In genomic region chr9:128428644-128429504, GRCh38 we compare ENCODE assay signal across 20 cellular contexts. TPM values are rescaled to one million over a fixed set of nuclear protein-coding genes. Genes with fewer than 3 reads are reported as not detected.
A peak's percentile ranks its signal among the peaks of the same experiment; 100 is the strongest.
DNase-seq lines count a peak whose midpoint lies in the region; ATAC-seq and TF ChIP-seq lines count a peak whose summit lies in the region.
"Had no signal": no experiment of that assay in that cellular context is flagged by ENCODE, and none has a peak within 500 bp of the region (broad histone marks: within the 10 kb centered on the region; RNA-seq: fewer than 3 reads in every experiment).

No MANE protein-coding gene starts in this region.

- DNase-seq in Daoy (ENCODE audit: low read depth) (peak; percentile 79), NT2/D1 (ENCODE audit: low read depth, low spot score) (no peak), choroid plexus epithelial cell (ENCODE audit: low read depth) (peak; percentile 68), NCI-H2029 treated with DMSO at 0.1 percent for 48 hours (lab: John Stamatoyannopoulos, UW) (no peak), RPMI8226 (no peak)
- DNase-seq in activated T-cell treated with anti-CD3 and anti-CD28 coated beads, Interleukin-2, amount 50 U/mL, for 24 hours = no peak
- no peak for DNase-seq in activated naive CD8-positive, alpha-beta T cell treated with anti-CD3 and anti-CD28 coated beads, Interleukin-2, amount 50 U/mL, for 24 hours
- DNase-seq: activated CD4-positive, alpha-beta T cell treated with anti-CD3 and anti-CD28 coated beads for 4 hours; activated CD8-positive, alpha-beta memory T cell treated with anti-CD3 and anti-CD28 coated beads, Interleukin-2, amount 50 U/mL, for 4 hours; body of pancreas; CD4-positive, alpha-beta memory T cell; effector CD4-positive, alpha-beta T cell; NCI-H446 treated with DMSO at 0.1 percent for 48 hours; stimulated activated CD4-positive, alpha-beta T cell treated with anti-CD3 and anti-CD28 coated beads, Interleukin-2, amount 100 ng/mL, for 48 hours; T-helper 9 cell had no signal

- TF ChIP-seq CTCF in choroid plexus epithelial cell (conservative IDR thresholded peaks at IDR 0.05; ENCODE audit: low read depth, low read length) = no peak

- H3K4me1 Mint-ChIP-seq in activated T-cell treated with anti-CD3 and anti-CD28 coated beads, Interleukin-2, amount 50 U/mL, for 24 hours (ENCODE audit: low read depth) = no peaks in the 10 kb centered on the region
- H3K4me1 Mint-ChIP-seq in activated naive CD8-positive, alpha-beta T cell treated with anti-CD3 and anti-CD28 coated beads, Interleukin-2, amount 50 U/mL, for 24 hours = no peaks in the 10 kb centered on the region
- H3K4me1 Mint-ChIP-seq: CD4-positive, alpha-beta memory T cell had no signal

- no peak for ATAC-seq in activated naive CD8-positive, alpha-beta T cell treated with anti-CD3 and anti-CD28 coated beads, Interleukin-2, amount 50 U/mL, for 24 hours
- ATAC-seq: body of pancreas had no signal

- H3K36me3 Mint-ChIP-seq in activated T-cell treated with anti-CD3 and anti-CD28 coated beads, Interleukin-2, amount 50 U/mL, for 24 hours (ENCODE audit: low read depth) = no peaks in the 10 kb centered on the region
- no peaks in the 10 kb centered on the region for H3K36me3 Mint-ChIP-seq in activated naive CD8-positive, alpha-beta T cell treated with anti-CD3 and anti-CD28 coated beads, Interleukin-2, amount 50 U/mL, for 24 hours (ENCODE audit: low read depth)
- H3K36me3 Mint-ChIP-seq: CD4-positive, alpha-beta memory T cell had no signal

- H3K9me3 ChIP-seq in NT2/D1 (ENCODE audit: insufficient read depth, low read length) (no peaks in the 10 kb centered on the region), mesodermal cell (ENCODE audit: control insufficient read depth, low read length) (no peaks in the 10 kb centered on the region)
- H3K9me3 ChIP-seq: body of pancreas, HAP-1, uterus had no signal

- WGBS in mesodermal cell (ENCODE audit: insufficient coverage in 2 of 2), 2 experiments = 78 to 79% methylated on average over 13 of the region's 22 CpGs

- H3K4me3 ChIP-seq in NT2/D1 (ENCODE audit: insufficient read length, low read depth) (no peak overlapping the region), choroid plexus epithelial cell (ENCODE audit: low read depth, low read length) (no peak overlapping the region), mesodermal cell (ENCODE audit: extremely low read depth, insufficient read depth, low read length, poor library complexity, severe bottlenecking) (no peak overlapping the region)
- H3K4me3 ChIP-seq: body of pancreas, HAP-1, SK-N-MC, uterus had no signal

- H3K36me3 ChIP-seq in NT2/D1 (ENCODE audit: insufficient read depth, insufficient read length, low read length) (peaks cover 15% of the 10 kb centered on the region), mesodermal cell (ENCODE audit: control insufficient read depth, insufficient read depth, low read length) (peaks cover 6% of the 10 kb centered on the region)
- H3K36me3 ChIP-seq: uterus had no signal

- no peaks in the 10 kb centered on the region for H3K27me3 ChIP-seq in NT2/D1 (ENCODE audit: insufficient read depth, insufficient read length)
- H3K27me3 ChIP-seq: body of pancreas, uterus had no signal

- no peaks in the 10 kb centered on the region for H3K27me3 Mint-ChIP-seq in activated T-cell treated with anti-CD3 and anti-CD28 coated beads, Interleukin-2, amount 50 U/mL, for 24 hours
- no peaks in the 10 kb centered on the region for H3K27me3 Mint-ChIP-seq in activated naive CD8-positive, alpha-beta T cell treated with anti-CD3 and anti-CD28 coated beads, Interleukin-2, amount 50 U/mL, for 24 hours
- H3K27me3 Mint-ChIP-seq: CD4-positive, alpha-beta memory T cell had no signal

- H3K4me3 Mint-ChIP-seq in activated T-cell treated with anti-CD3 and anti-CD28 coated beads, Interleukin-2, amount 50 U/mL, for 24 hours = no peak overlapping the region
- H3K4me3 Mint-ChIP-seq in activated naive CD8-positive, alpha-beta T cell treated with anti-CD3 and anti-CD28 coated beads, Interleukin-2, amount 50 U/mL, for 24 hours = no peak overlapping the region
- H3K4me3 Mint-ChIP-seq: CD4-positive, alpha-beta memory T cell had no signal

- H3K4me1 ChIP-seq in NT2/D1 (ENCODE audit: insufficient read depth, insufficient read length) = peaks cover 14% of the 10 kb centered on the region
- H3K4me1 ChIP-seq in mesodermal cell (ENCODE audit: control insufficient read depth, insufficient read depth, low read length, poor library complexity, severe bottlenecking) = peaks cover 11% of the 10 kb centered on the region
- H3K4me1 ChIP-seq: body of pancreas, HAP-1, parathyroid adenoma, uterus had no signal

- no peak overlapping the region for H3K27ac Mint-ChIP-seq in activated T-cell treated with anti-CD3 and anti-CD28 coated beads, Interleukin-2, amount 50 U/mL, for 24 hours
- H3K27ac Mint-ChIP-seq in activated naive CD8-positive, alpha-beta T cell treated with anti-CD3 and anti-CD28 coated beads, Interleukin-2, amount 50 U/mL, for 24 hours = no peak overlapping the region
- H3K27ac Mint-ChIP-seq: CD4-positive, alpha-beta memory T cell had no signal

- H3K27ac ChIP-seq in mesodermal cell (ENCODE audit: low read depth, low read length, severe bottlenecking) = peak overlapping the region; percentile 67
- H3K27ac ChIP-seq: body of pancreas, parathyroid adenoma, SK-N-MC had no signal

- no peaks in the 10 kb centered on the region for H3K9me3 Mint-ChIP-seq in activated T-cell treated with anti-CD3 and anti-CD28 coated beads, Interleukin-2, amount 50 U/mL, for 24 hours
- no peaks in the 10 kb centered on the region for H3K9me3 Mint-ChIP-seq in activated naive CD8-positive, alpha-beta T cell treated with anti-CD3 and anti-CD28 coated beads, Interleukin-2, amount 50 U/mL, for 24 hours
- H3K9me3 Mint-ChIP-seq: CD4-positive, alpha-beta memory T cell had no signal

- peak overlapping the region; percentile 57 for H3K9ac ChIP-seq in NT2/D1 (ENCODE audit: insufficient read length, low read depth)
- H3K9ac ChIP-seq: parathyroid adenoma had no signal

RNA-seq across cellular contexts. Expression of gene CERCAM, which starts 8.2 kb away (rescaled TPM):
- 16.6 and 22.0 TPM in 2 replicates for total RNA-seq in Daoy (2014; rRNA removed; shearing (Covaris generic))
- polyA plus RNA-seq in mesodermal cell (2013, experiment 1 of 2) = 34.4 TPM
- polyA plus RNA-seq in mesodermal cell (2013, experiment 2 of 2) = 27.4 TPM

RNA-seq across cellular contexts. Expression of gene ODF2, which starts 26.9 kb away (rescaled TPM):
- 103 and 104 TPM in 2 replicates for total RNA-seq in Daoy (2014; rRNA removed; shearing (Covaris generic))
- 45.2 TPM for polyA plus RNA-seq in mesodermal cell (2013, experiment 1 of 2)
- 46.5 TPM for polyA plus RNA-seq in mesodermal cell (2013, experiment 2 of 2)

RNA-seq across cellular contexts. Expression of gene URM1, which starts 57.7 kb away (rescaled TPM):
- 58.5 and 83.0 TPM in 2 replicates for total RNA-seq in Daoy (2014; rRNA removed; shearing (Covaris generic))
- 39.9 TPM for polyA plus RNA-seq in mesodermal cell (2013, experiment 1 of 2)
- polyA plus RNA-seq in mesodermal cell (2013, experiment 2 of 2) = 35.5 TPM

Comparison
In these comparisons a context has a peak if more than half of its experiments do, and no peak if none do; other contexts are left out.
1. DNase-seq: peak in Daoy (single experiment) and choroid plexus epithelial cell (single experiment); none in NT2/D1 (single experiment), activated T-cell treated with anti-CD3 and anti-CD28 coated beads, Interleukin-2, amount 50 U/mL, for 24 hours (single experiment), NCI-H2029 treated with DMSO at 0.1 percent for 48 hours (single experiment), RPMI8226 (single experiment) and activated naive CD8-positive, alpha-beta T cell treated with anti-CD3 and anti-CD28 coated beads, Interleukin-2, amount 50 U/mL, for 24 hours (single experiment).